In genomic region chr3:121998030-121998580, GRCh38 we compare ENCODE assay signal across 10 cellular contexts. TPM values are rescaled to one million over a fixed set of nuclear protein-coding genes. Genes with fewer than 3 reads are reported as not detected.
DNase-seq lines count a peak whose midpoint lies in the region; ATAC-seq, FAIRE-seq and TF ChIP-seq lines count a peak whose summit lies in the region.
"Had no signal": no experiment of that assay in that cellular context is flagged by ENCODE, and none has a peak within 500 bp of the region (broad histone marks: within the 10 kb centered on the region; RNA-seq: fewer than 3 reads in every experiment).

No MANE protein-coding gene starts in this region.

- TF ChIP-seq CTCF in bronchial epithelial cell (IDR thresholded peaks at IDR 0.05; ENCODE audit: insufficient read depth, low read length, severe bottlenecking), result no peak

- no peaks in the 10 kb centered on the region for H3K9me3 Mint-ChIP-seq in activated CD4-positive, alpha-beta T cell treated with anti-CD3 and anti-CD28 coated beads for 36 hours (ENCODE audit: low read depth)

- peaks cover 8% of the 10 kb centered on the region for H3K27me3 Mint-ChIP-seq in activated CD4-positive, alpha-beta T cell treated with anti-CD3 and anti-CD28 coated beads for 36 hours

- CTCF ChIA-PET in activated CD4-positive, alpha-beta T cell treated with anti-CD3 and anti-CD28 coated beads for 36 hours (lab: Charles Lee), result no interaction called here

- no peak for FAIRE-seq in bronchial epithelial cell (lab: Jason Lieb, UNC)
- FAIRE-seq: A549 had no signal

- peak; percentile 16 for DNase-seq in activated CD4-positive, alpha-beta T cell treated with anti-CD3 and anti-CD28 coated beads for 36 hours
- no peak for DNase-seq in activated CD4-positive, alpha-beta T cell treated with anti-CD3 and anti-CD28 coated beads, Interleukin-2, amount 50 U/mL, for 48 hours
- DNase-seq in Kasumi-1 (lab: John Stamatoyannopoulos, UW) (peak; percentile 99), bronchial epithelial cell (ENCODE audit: low read depth) (peak; percentile 74), renal cortical epithelial cell (ENCODE audit: low read depth) (peak; percentile 97), T-helper 9 cell (no peak), MG63 (no peak)
- DNase-seq: SHP77 had no signal

- H3K27ac Mint-ChIP-seq in activated CD4-positive, alpha-beta T cell treated with anti-CD3 and anti-CD28 coated beads for 36 hours, result peak overlapping the region; percentile 48

- H3K4me3 Mint-ChIP-seq in activated CD4-positive, alpha-beta T cell treated with anti-CD3 and anti-CD28 coated beads for 36 hours, result no peak overlapping the region

- intact Hi-C loops in activated CD4-positive, alpha-beta T cell treated with anti-CD3 and anti-CD28 coated beads for 36 hours (cut with DNase I, micrococcal nuclease), result loop anchor here (5.0 kb wide), 2 partner anchors 94 to 451 kb away; partner anchors contain the start of gene POLQ (in 2 of the 2)

- H3K9me3 ChIP-seq in MG63, result no peaks in the 10 kb centered on the region
- H3K9me3 ChIP-seq: A549 had no signal

- H3K4me1 Mint-ChIP-seq in activated CD4-positive, alpha-beta T cell treated with anti-CD3 and anti-CD28 coated beads for 36 hours, result peaks cover 26% of the 10 kb centered on the region

- ATAC-seq in activated CD4-positive, alpha-beta T cell treated with anti-CD3 and anti-CD28 coated beads for 36 hours, result peak; percentile 52
- ATAC-seq in HG03039 (IDR thresholded peaks at IDR 0.05; ENCODE audit: unreplicated experiment), result no peak
- ATAC-seq: A549 had no signal

- H3K27me3 ChIP-seq in bronchial epithelial cell (ENCODE audit: control insufficient read depth, insufficient read depth, low read length), result no peaks in the 10 kb centered on the region
- no peaks in the 10 kb centered on the region; the same call in 1 of the 2 replicates for H3K27me3 ChIP-seq in MG63

- H3K36me3 ChIP-seq in bronchial epithelial cell (ENCODE audit: control insufficient read depth, insufficient read depth, low read length), result peaks cover 2% of the 10 kb centered on the region
- H3K36me3 ChIP-seq in MG63, result no peaks in the 10 kb centered on the region

- POLR2A ChIA-PET in activated CD4-positive, alpha-beta T cell treated with anti-CD3 and anti-CD28 coated beads for 36 hours (lab: Charles Lee), result no interaction called here

- H3K4me3 ChIP-seq in bronchial epithelial cell (ENCODE audit: low read depth, low read length) (no peak overlapping the region), MG63 (no peak overlapping the region)
- H3K4me3 ChIP-seq: A549 had no signal

- no peaks in the 10 kb centered on the region for H3K36me3 Mint-ChIP-seq in activated CD4-positive, alpha-beta T cell treated with anti-CD3 and anti-CD28 coated beads for 36 hours (ENCODE audit: low read depth)

RNA-seq across cellular contexts. Expression of gene ILDR1, which starts 23.9 kb away (rescaled TPM):
- under 1 TPM; 0.09 to 0.11 TPM for total RNA-seq in activated CD4-positive, alpha-beta T cell treated with anti-CD3 and anti-CD28 coated beads for 36 hours
- 1.6 and 6.0 TPM in 2 replicates for total RNA-seq in bronchial epithelial cell
- total RNA-seq in renal cortical epithelial cell, result 2.7 and 2.8 TPM in 2 replicates
- not detected in 2 replicates for total RNA-seq in MG63 (2014; rRNA removed; shearing (Covaris generic); ENCODE audit: low replicate concordance)

RNA-seq across cellular contexts. Expression of gene CD86, which starts 57.1 kb away (rescaled TPM):
- under 1 TPM; 0.09 to 0.25 TPM for total RNA-seq in activated CD4-positive, alpha-beta T cell treated with anti-CD3 and anti-CD28 coated beads for 36 hours
- total RNA-seq in bronchial epithelial cell (0.26 TPM in 1 of 2 replicates, not detected in the other), renal cortical epithelial cell (not detected in 2 replicates)
- not detected in 2 replicates for total RNA-seq in MG63 (2014; rRNA removed; shearing (Covaris generic); ENCODE audit: low replicate concordance)

Comparison
In these comparisons a context has a peak if more than half of its experiments do, and no peak if none do; other contexts are left out.
1. DNase-seq: peak in activated CD4-positive, alpha-beta T cell treated with anti-CD3 and anti-CD28 coated beads for 36 hours (single experiment), Kasumi-1 (2 of 2), bronchial epithelial cell (single experiment) and renal cortical epithelial cell (single experiment); none in activated CD4-positive, alpha-beta T cell treated with anti-CD3 and anti-CD28 coated beads, Interleukin-2, amount 50 U/mL, for 48 hours (0 of 2), T-helper 9 cell (single experiment) and MG63 (single experiment).